Comparison of ENCODE assay signal across 10 cellular contexts in the genomic region with DNA sequence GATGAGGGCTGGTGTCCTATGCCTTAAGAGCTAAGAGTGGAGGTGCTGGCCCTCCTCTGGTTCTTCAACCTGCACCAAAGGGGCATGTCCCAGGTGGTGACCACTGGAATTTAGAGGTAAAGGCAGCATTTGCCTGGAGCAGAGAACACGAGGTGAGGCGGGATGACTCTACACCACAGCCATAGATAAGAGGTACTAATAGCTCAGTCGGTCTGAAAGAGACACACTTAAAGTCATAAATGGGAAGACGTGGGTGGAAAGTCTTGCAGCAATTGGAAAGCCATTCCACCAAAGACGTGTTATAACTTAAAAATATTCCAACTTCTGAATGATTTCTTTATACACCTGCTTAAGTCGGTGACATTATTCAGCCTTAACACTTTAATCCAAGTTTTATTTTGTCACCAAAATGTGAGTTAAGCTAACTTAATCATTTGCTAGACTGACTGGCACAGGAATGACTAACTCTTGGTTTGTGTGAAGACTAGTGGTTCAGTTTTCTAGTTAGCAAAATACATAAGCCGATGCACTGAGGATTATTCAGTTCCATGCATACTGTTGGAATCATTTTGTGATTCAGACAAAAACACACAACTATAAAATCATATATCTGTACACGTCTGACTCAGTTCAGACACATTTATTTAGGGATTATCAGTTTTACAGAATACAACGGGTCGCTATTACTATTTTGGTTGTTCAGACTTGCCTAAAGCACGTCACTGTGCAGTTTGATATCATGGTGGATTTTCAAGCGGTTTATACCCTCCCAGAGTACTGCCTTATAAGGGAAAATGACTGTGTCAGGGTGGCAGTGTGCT.
"Had no signal": no experiment of that assay in that cellular context is flagged by ENCODE, and none has a peak within 500 bp of the region (broad histone marks: within the 10 kb centered on the region; RNA-seq: fewer than 3 reads in every experiment).

No MANE protein-coding gene starts in this region.

- ATAC-seq: lower lobe of right lung, sciatic nerve, WTC11 had no signal

- H3K9me3 ChIP-seq: lower lobe of right lung, neutrophil had no signal

- H3K27ac ChIP-seq: lower lobe of right lung, neutrophil had no signal

- H3K36me3 ChIP-seq: lower lobe of right lung, neutrophil had no signal

- H3K4me3 ChIP-seq: lower lobe of right lung had no signal

- DNase-seq: activated CD4-positive, alpha-beta T cell treated with anti-CD3 and anti-CD28 coated beads for 48 hours; activated naive CD4-positive, alpha-beta T cell treated with Interleukin-2 at 50 U/mL for 16 hours; hippocampal formation; lower lobe of right lung; naive B cell; posterior cingulate gyrus; stimulated activated CD4-positive, alpha-beta T cell treated with anti-CD3 and anti-CD28 coated beads, Interleukin-12 subunit alpha, Interleukin-12 subunit beta, amount 100 ng/mL, for 4 hours had no signal
